ENCODE assay signal across 9 cellular contexts in genomic region chr19:51552996-51553725, GRCh38. TPM values are rescaled to one million over a fixed set of nuclear protein-coding genes. Genes with fewer than 3 reads are reported as not detected.
A peak's percentile ranks its signal among the peaks of the same experiment; 100 is the strongest.
DNase-seq lines count a peak whose midpoint lies in the region; ATAC-seq lines count a peak whose summit lies in the region.
"Had no signal": no experiment of that assay in that cellular context is flagged by ENCODE, and none has a peak within 500 bp of the region (broad histone marks: within the 10 kb centered on the region; RNA-seq: fewer than 3 reads in every experiment).

No MANE protein-coding gene starts in this region.

- no peaks in the 10 kb centered on the region for H3K36me3 Mint-ChIP-seq in activated T-helper 17 cell treated with anti-CD3 and anti-CD28 coated beads, Interleukin-2, amount 50 U/mL, for 72 hours (ENCODE audit: low read depth)

- peaks cover 3% of the 10 kb centered on the region for H3K9me3 Mint-ChIP-seq in activated T-helper 17 cell treated with anti-CD3 and anti-CD28 coated beads, Interleukin-2, amount 50 U/mL, for 72 hours

- H3K27me3 Mint-ChIP-seq in activated T-helper 17 cell treated with anti-CD3 and anti-CD28 coated beads, Interleukin-2, amount 50 U/mL, for 72 hours: peaks cover 53% of the 10 kb centered on the region

- no peak overlapping the region for H3K27ac Mint-ChIP-seq in activated T-helper 17 cell treated with anti-CD3 and anti-CD28 coated beads, Interleukin-2, amount 50 U/mL, for 72 hours

- no peak for ATAC-seq in activated T-helper 17 cell treated with anti-CD3 and anti-CD28 coated beads, Interleukin-2, amount 50 U/mL, for 72 hours (replicated peaks)

- peaks cover 5% of the 10 kb centered on the region for H3K4me1 Mint-ChIP-seq in activated T-helper 17 cell treated with anti-CD3 and anti-CD28 coated beads, Interleukin-2, amount 50 U/mL, for 72 hours

- H3K4me3 Mint-ChIP-seq in activated T-helper 17 cell treated with anti-CD3 and anti-CD28 coated beads, Interleukin-2, amount 50 U/mL, for 72 hours: no peak overlapping the region

- DNase-seq in GM04504 (ENCODE audit: low read depth) (peak; percentile 26), NCI-H226 (peak; percentile 52), hypothalamus (lab: John Stamatoyannopoulos, UW) (peak in 31 of 51 donors; percentile 3 to 65 (median 20)), NK-92 (lab: John Stamatoyannopoulos, UW; ENCODE audit: unreplicated experiment) (no peak), NCI-H2081 (lab: John Stamatoyannopoulos, UW) (no peak)
- DNase-seq in activated naive CD4-positive, alpha-beta T cell treated with anti-CD3 and anti-CD28 coated beads, Interleukin-2, amount 50 U/mL, for 16 hours: peak; percentile 30
- DNase-seq in stimulated activated CD4-positive, alpha-beta T cell treated with anti-CD3 and anti-CD28 coated beads, Interleukin-12 subunit alpha, Interleukin-12 subunit beta, amount 100 ng/mL, for 4 hours: peak; percentile 43

RNA-seq across cellular contexts. Expression of gene ZNF175, which starts 17.9 kb away (rescaled TPM):
- total RNA-seq in activated T-helper 17 cell treated with anti-CD3 and anti-CD28 coated beads, Interleukin-2, amount 50 U/mL, for 72 hours: 10 to 100 TPM in 1 of 2 donors, 1 to 10 TPM in 1; 8.0 to 16.9 TPM

RNA-seq across cellular contexts. Expression of gene SIGLEC6, which starts 21.7 kb away (rescaled TPM):
- total RNA-seq in activated T-helper 17 cell treated with anti-CD3 and anti-CD28 coated beads, Interleukin-2, amount 50 U/mL, for 72 hours: not detected

RNA-seq across cellular contexts. Expression of gene SIGLEC12, which starts 51.6 kb away (rescaled TPM):
- total RNA-seq in activated T-helper 17 cell treated with anti-CD3 and anti-CD28 coated beads, Interleukin-2, amount 50 U/mL, for 72 hours: under 1 TPM; 0.22 to 0.34 TPM
- total RNA-seq: subcutaneous adipose tissue had no signal

Comparison
In these comparisons a context has a peak if more than half of its experiments do, and no peak if none do; other contexts are left out.
1. DNase-seq: peak in GM04504 (single experiment), NCI-H226 (single experiment), activated naive CD4-positive, alpha-beta T cell treated with anti-CD3 and anti-CD28 coated beads, Interleukin-2, amount 50 U/mL, for 16 hours (single experiment), hypothalamus (31 of 51) and stimulated activated CD4-positive, alpha-beta T cell treated with anti-CD3 and anti-CD28 coated beads, Interleukin-12 subunit alpha, Interleukin-12 subunit beta, amount 100 ng/mL, for 4 hours (single experiment); none in NK-92 (single experiment) and NCI-H2081 (0 of 2).